In the genomic region with DNA sequence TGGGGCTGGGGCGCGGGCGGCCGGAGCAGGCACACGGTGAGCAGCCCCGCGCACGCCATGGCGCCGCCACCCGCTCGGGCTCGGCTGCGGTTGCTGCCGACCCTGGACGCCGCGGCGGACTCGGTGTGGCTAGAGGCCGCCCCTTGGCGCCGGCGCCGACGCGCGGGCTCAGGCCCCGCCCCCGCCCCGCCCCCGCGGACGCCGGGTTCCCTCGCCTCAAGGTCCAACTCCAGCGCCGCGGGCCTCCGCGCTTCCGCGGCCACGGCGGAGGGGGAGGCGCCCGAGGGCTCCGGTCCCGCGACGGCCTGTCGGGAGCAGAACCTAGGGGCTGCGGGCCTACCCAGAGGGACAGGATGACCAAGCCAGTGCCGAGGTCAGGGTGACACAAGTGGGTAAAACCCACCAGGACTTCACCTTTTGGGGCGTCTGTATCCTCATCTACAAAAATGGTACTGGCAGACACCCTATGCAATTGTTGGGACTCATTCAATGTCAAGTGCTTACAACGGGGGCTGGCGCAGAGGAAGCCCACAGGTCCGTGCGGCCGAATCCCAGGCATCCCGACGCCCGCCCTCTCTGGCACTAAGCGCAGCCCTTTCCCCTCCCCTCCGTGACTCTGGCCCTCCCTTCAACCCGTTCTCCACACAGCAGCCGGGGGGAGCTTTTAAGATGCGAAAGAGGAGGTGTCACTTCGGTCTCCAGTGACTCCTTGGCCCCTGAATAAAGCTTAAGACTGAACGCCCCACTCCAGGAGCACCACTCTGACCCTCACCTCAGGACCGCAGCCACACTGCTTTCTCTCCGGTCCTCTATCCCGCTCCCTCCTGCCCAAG, we compare ENCODE assay signal across 8 cellular contexts. TPM values are rescaled to one million over a fixed set of nuclear protein-coding genes. Genes with fewer than 3 reads are reported as not detected.
DNase-seq lines count a peak whose midpoint lies in the region; ATAC-seq and TF ChIP-seq lines count a peak whose summit lies in the region.

TSS of gene NECAB3 (minus strand) at position 135 of the 833 bp plus-strand sequence. CDS start at position 59, 76 bp downstream.

- peaks cover 37 to 46% (median 40%) of the 10 kb centered on the region in 3 donors for H3K4me1 Mint-ChIP-seq in T-cell

- H3K36me3 Mint-ChIP-seq in T-cell = no peaks in the 10 kb centered on the region

- peak within 1 kb of the TSS; percentile 80 to 88 (median 84) for H3K4me3 Mint-ChIP-seq in T-cell

- ATAC-seq in DND-41 (ENCODE audit: insufficient read depth, low read depth) = peak; percentile 76
- ATAC-seq in GM21825 (IDR thresholded peaks at IDR 0.05; ENCODE audit: unreplicated experiment) = peak; percentile 54
- ATAC-seq in T-cell (replicated peaks in 1 of 4) = peak; percentile 73 to 81 (median 78)
- peak; percentile 87 to 89 (median 88) for ATAC-seq in psoas muscle
- ATAC-seq in GM18858 (IDR thresholded peaks at IDR 0.05; ENCODE audit: unreplicated experiment) = no peak

- H3K9me2 ChIP-seq in hepatocyte (replicated peaks; ENCODE audit: insufficient read depth) = no peaks in the 10 kb centered on the region

- POLR2A ChIA-PET in T-cell (lab: Charles Lee) = no interaction called here

- no peaks in the 10 kb centered on the region for H3K9me3 Mint-ChIP-seq in T-cell

- intact Hi-C loops in psoas muscle (cut with DNase I) = no loop called here

- H3K4me1 ChIP-seq in DND-41 (ENCODE audit: insufficient read depth, low read length) = peaks cover 29% of the 10 kb centered on the region
- H3K4me1 ChIP-seq in hepatocyte (ENCODE audit: insufficient read depth) = peaks cover 32% of the 10 kb centered on the region
- peaks cover 18% of the 10 kb centered on the region for H3K4me1 ChIP-seq in psoas muscle

- H3K27me3 ChIP-seq in DND-41 (ENCODE audit: insufficient read depth, low read length, poor library complexity) (no peaks in the 10 kb centered on the region), hepatocyte (no peaks in the 10 kb centered on the region), psoas muscle (ENCODE audit: insufficient read depth in 3 of 3, low read length in 2 of 3) (no peaks in the 10 kb centered on the region)

- peak within 1 kb of the TSS; percentile 27 to 63; a peak in 3 of 4 replicates for H3K4me3 ChIP-seq in DND-41 (ENCODE audit: low read depth in 1 of 2, low read length in 2 of 2)
- peak within 1 kb of the TSS; percentile 71 for H3K4me3 ChIP-seq in hepatocyte
- H3K4me3 ChIP-seq in psoas muscle = peak within 1 kb of the TSS; percentile 92

- H2AFZ ChIP-seq in DND-41 (ENCODE audit: low read depth, low read length) (peak within 1 kb of the TSS; percentile 74), hepatocyte (peak within 1 kb of the TSS; percentile 74)

- H3K27ac ChIP-seq in DND-41 (ENCODE audit: low read length) (peak within 1 kb of the TSS; percentile 52), hepatocyte (peak within 1 kb of the TSS; percentile 88), psoas muscle (peak within 1 kb of the TSS; percentile 87)

- H3K27me3 Mint-ChIP-seq in T-cell = no peaks in the 10 kb centered on the region

- no peaks in the 10 kb centered on the region for H3K9me3 ChIP-seq in DND-41 (ENCODE audit: insufficient read depth, low read length, severe bottlenecking)
- H3K9me3 ChIP-seq in hepatocyte (ENCODE audit: low read depth) = no peaks in the 10 kb centered on the region
- H3K9me3 ChIP-seq in psoas muscle = no peaks in the 10 kb centered on the region

- H3K4me2 ChIP-seq in DND-41 (ENCODE audit: insufficient read depth, low read length) = peak within 1 kb of the TSS; percentile 89
- H3K4me2 ChIP-seq in hepatocyte = peak within 1 kb of the TSS; percentile 99

- H3K27ac Mint-ChIP-seq in T-cell = peak within 1 kb of the TSS; percentile 62 to 80

- H4K20me1 ChIP-seq in DND-41 (ENCODE audit: insufficient read depth, low read length) (peaks cover 47% of the 10 kb centered on the region), hepatocyte (ENCODE audit: insufficient read depth, poor library complexity, severe bottlenecking) (no peaks in the 10 kb centered on the region)

- CTCF ChIA-PET in T-cell (lab: Charles Lee) = interaction anchor here in 1 of 2 donors (0.5 kb wide), 1 partner anchor 174 kb away, joined by 4 read pairs; no protein-coding TSS in a partner anchor

- H3K9ac ChIP-seq in DND-41 (ENCODE audit: low read depth, low read length) = peak within 1 kb of the TSS; percentile 63

- 6% methylated on average over 40 of the region's 73 CpGs for WGBS in hepatocyte (ENCODE audit: low lambda C conversion rate, missing lambda C conversion rate)
- 5 to 6% (median 5%) methylated on average over 46 to 73 of the region's 73 CpGs for WGBS in psoas muscle, 3 donors

- H3K79me2 ChIP-seq in DND-41 (ENCODE audit: insufficient read depth, low read length) (peaks cover 2% of the 10 kb centered on the region), hepatocyte (peaks cover 22% of the 10 kb centered on the region)

- H3K36me3 ChIP-seq in DND-41 (ENCODE audit: insufficient read depth, low read length) = peaks cover 42% of the 10 kb centered on the region
- no peaks in the 10 kb centered on the region for H3K36me3 ChIP-seq in hepatocyte (replicated peaks; ENCODE audit: insufficient read depth, low read depth)
- peaks cover 0 to 30% of the 10 kb centered on the region in 2 donors for H3K36me3 ChIP-seq in psoas muscle (ENCODE audit: insufficient read depth in 1 of 2, low read depth in 1 of 2)

- TF ChIP-seq CTCF in DND-41 (IDR thresholded peaks at IDR 0.05; ENCODE audit: borderline replicate concordance, extremely low read depth, low read length, poor library complexity, severe bottlenecking) = no peak
- TF ChIP-seq CTCF in hepatocyte (IDR thresholded peaks at IDR 0.05; ENCODE audit: poor library complexity) = no peak
- TF ChIP-seq CTCF in psoas muscle (IDR thresholded peaks at IDR 0.05) = no peak

- peak; percentile 67 for DNase-seq in DND-41
- peak; percentile 44 for DNase-seq in NCI-H1048 (lab: John Stamatoyannopoulos, UW)
- DNase-seq in T-cell = peak in 18 of 34 experiments; percentile 16 to 58 (median 36)
- DNase-seq in astrocyte of the hippocampus (ENCODE audit: low read depth, low spot score) = peak; percentile 91
- DNase-seq in hepatocyte (ENCODE audit: low spot score) = peak; percentile 96
- DNase-seq in psoas muscle = peak; percentile 87 to 91

RNA-seq across cellular contexts. Expression of gene NECAB3, which starts in this region (rescaled TPM):
- 10 to 100 TPM in 3 of 5 donors, 1 to 10 TPM in 2; 8.5 to 33.9 (median 28.9) TPM for total RNA-seq in T-cell
- total RNA-seq in hepatocyte = 46.2 and 50.6 TPM in 2 replicates
- 55.4 and 64.9 TPM in 2 replicates for polyA plus RNA-seq in hepatocyte
- total RNA-seq in psoas muscle = 10 to 100 TPM; 57.9 to 98.0 (median 77.3) TPM
- 10 to 100 TPM; 37.8 to 72.0 (median 63.7) TPM for polyA plus RNA-seq in psoas muscle

Comparison
In these comparisons a context has a peak if more than half of its experiments do, and no peak if none do; other contexts are left out.
1. DNase-seq: peak in every context shown above with its lines; median percentile 96 in hepatocyte; 91 in astrocyte of the hippocampus; 89 in psoas muscle; 67 in DND-41; 44 in NCI-H1048; 36 in T-cell.